ENCODE assay signal across 10 cellular contexts in the genomic region with DNA sequence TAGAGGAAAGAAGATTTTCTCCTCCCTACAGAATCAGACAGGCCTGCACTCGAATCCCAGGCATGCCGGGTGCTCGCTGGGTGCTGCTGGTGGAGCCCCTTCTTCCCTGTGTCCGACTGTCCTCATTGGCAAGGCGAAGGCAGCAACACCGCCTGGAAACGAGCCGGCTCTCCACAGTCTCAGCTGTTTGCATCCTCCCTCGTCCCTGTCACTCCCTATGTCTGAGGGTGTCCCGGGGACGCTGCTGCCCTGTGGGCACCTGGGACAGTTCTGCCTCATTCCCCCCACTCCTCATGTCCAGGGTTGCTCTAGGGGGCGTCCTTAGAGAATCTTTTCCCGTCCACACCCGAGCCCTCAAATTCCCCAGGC. TPM values are rescaled to one million over a fixed set of nuclear protein-coding genes. Genes with fewer than 3 reads are reported as not detected.
DNase-seq lines count a peak whose midpoint lies in the region; ATAC-seq and TF ChIP-seq lines count a peak whose summit lies in the region.
"Had no signal": no experiment of that assay in that cellular context is flagged by ENCODE, and none has a peak within 500 bp of the region (broad histone marks: within the 10 kb centered on the region; RNA-seq: fewer than 3 reads in every experiment).

No MANE protein-coding gene starts in this region.

- intact Hi-C loops in CD14-positive monocyte (cut with micrococcal nuclease): no loop called here
- intact Hi-C loops in Right ventricle myocardium superior (cut with DNase I): no loop called here

- CTCF ChIA-PET in activated CD4-positive, alpha-beta memory T cell treated with anti-CD3 and anti-CD28 coated beads, Interleukin-2, amount 10 ng/mL, durations not matched to agents 7 days and 5 days (lab: Charles Lee): no interaction called here

- H3K4me1 Mint-ChIP-seq in CD14-positive monocyte (peaks cover 25% of the 10 kb centered on the region), osteocyte (ENCODE audit: unreplicated experiment) (peaks cover 13% of the 10 kb centered on the region)
- H3K4me1 Mint-ChIP-seq in activated CD4-positive, alpha-beta memory T cell treated with anti-CD3 and anti-CD28 coated beads, Interleukin-2, amount 10 ng/mL, durations not matched to agents 7 days and 5 days: peaks cover 14% of the 10 kb centered on the region

- peaks cover 0 to 2% (median 0%) of the 10 kb centered on the region in 7 donors for H3K9me3 Mint-ChIP-seq in CD14-positive monocyte
- no peaks in the 10 kb centered on the region for H3K9me3 Mint-ChIP-seq in activated CD4-positive, alpha-beta memory T cell treated with anti-CD3 and anti-CD28 coated beads, Interleukin-2, amount 10 ng/mL, durations not matched to agents 7 days and 5 days
- no peaks in the 10 kb centered on the region for H3K9me3 Mint-ChIP-seq in osteocyte (ENCODE audit: unreplicated experiment)

- H3K36me3 Mint-ChIP-seq in CD14-positive monocyte (no peaks in the 10 kb centered on the region), osteocyte (ENCODE audit: unreplicated experiment) (no peaks in the 10 kb centered on the region)
- H3K36me3 Mint-ChIP-seq in activated CD4-positive, alpha-beta memory T cell treated with anti-CD3 and anti-CD28 coated beads, Interleukin-2, amount 10 ng/mL, durations not matched to agents 7 days and 5 days (ENCODE audit: low read depth): no peaks in the 10 kb centered on the region

- peak overlapping the region; percentile 82 to 96 for H3K4me3 Mint-ChIP-seq in CD14-positive monocyte
- peak overlapping the region; percentile 73 for H3K4me3 Mint-ChIP-seq in activated CD4-positive, alpha-beta memory T cell treated with anti-CD3 and anti-CD28 coated beads, Interleukin-2, amount 10 ng/mL, durations not matched to agents 7 days and 5 days
- peak overlapping the region; percentile 69 for H3K4me3 Mint-ChIP-seq in osteocyte (ENCODE audit: unreplicated experiment)

- H3K27me3 Mint-ChIP-seq in CD14-positive monocyte (ENCODE audit: low read depth in 3 of 3) (peaks cover 19 to 36% (median 25%) of the 10 kb centered on the region in 3 donors), osteocyte (ENCODE audit: unreplicated experiment) (peaks cover 25% of the 10 kb centered on the region)
- H3K27me3 Mint-ChIP-seq in activated CD4-positive, alpha-beta memory T cell treated with anti-CD3 and anti-CD28 coated beads, Interleukin-2, amount 10 ng/mL, durations not matched to agents 7 days and 5 days: peaks cover 13% of the 10 kb centered on the region

- TF ChIP-seq CTCF in CD14-positive monocyte (IDR thresholded peaks at IDR 0.05) (no peak), osteocyte (IDR thresholded peaks at IDR 0.05) (no peak)

- DNase-seq in CD14-positive monocyte (ENCODE audit: low spot score) (no peak), Right ventricle myocardium superior (no peak), osteocyte (ENCODE audit: extremely low spot score, unreplicated experiment) (no peak), NCI-H226 (no peak), AG20443 (ENCODE audit: low spot score) (no peak), HPDE6-E6E7 (ENCODE audit: extremely low spot score) (no peak)
- DNase-seq in activated CD4-positive, alpha-beta memory T cell treated with anti-CD3 and anti-CD28 coated beads, Interleukin-2, amount 10 ng/mL, durations not matched to agents 7 days and 5 days: no peak
- DNase-seq: SHP77 had no signal

- POLR2A ChIA-PET in activated CD4-positive, alpha-beta memory T cell treated with anti-CD3 and anti-CD28 coated beads, Interleukin-2, amount 10 ng/mL, durations not matched to agents 7 days and 5 days (lab: Charles Lee): no interaction called here

- peak overlapping the region in 1 of 7 donors; percentile 50 for H3K27ac Mint-ChIP-seq in CD14-positive monocyte
- no peak overlapping the region for H3K27ac Mint-ChIP-seq in activated CD4-positive, alpha-beta memory T cell treated with anti-CD3 and anti-CD28 coated beads, Interleukin-2, amount 10 ng/mL, durations not matched to agents 7 days and 5 days
- no peak overlapping the region for H3K27ac Mint-ChIP-seq in osteocyte (ENCODE audit: unreplicated experiment)

- ATAC-seq in Right ventricle myocardium superior (ENCODE audit: poor library complexity) (peak; percentile 25), HG03196 (IDR thresholded peaks at IDR 0.05; ENCODE audit: unreplicated experiment) (no peak)

RNA-seq across cellular contexts. Expression of gene TMEM72, which starts 31.6 kb away (rescaled TPM):
- polyA plus RNA-seq in CD14-positive monocyte: not detected
- total RNA-seq in activated CD4-positive, alpha-beta memory T cell treated with anti-CD3 and anti-CD28 coated beads, Interleukin-2, amount 10 ng/mL, durations not matched to agents 7 days and 5 days: not detected
- total RNA-seq in Right ventricle myocardium superior (not detected), osteocyte (not detected in 2 replicates)
- total RNA-seq: G401 had no signal
